13 cellular contexts compared by ENCODE assay signal in genomic region chr5:143979044-143979690, GRCh38.
DNase-seq lines count a peak whose midpoint lies in the region; ATAC-seq, FAIRE-seq and TF ChIP-seq lines count a peak whose summit lies in the region.
"Had no signal": no experiment of that assay in that cellular context is flagged by ENCODE, and none has a peak within 500 bp of the region (broad histone marks: within the 10 kb centered on the region; RNA-seq: fewer than 3 reads in every experiment).

No MANE protein-coding gene starts in this region.

- no peaks in the 10 kb centered on the region for H3K36me3 ChIP-seq in keratinocyte (ENCODE audit: control insufficient read depth in 2 of 2, extremely low read depth in 1 of 2, insufficient read depth in 2 of 2, low read length in 2 of 2)

- dilution Hi-C loops in keratinocyte (cut with MboI; ENCODE audit: extremely low pct_ligation_motif_present, low sequenced_read_pairs): no loop called here

- no peak overlapping the region for H3K4me3 Mint-ChIP-seq in endothelial cell (ENCODE audit: unreplicated experiment)
- H3K4me3 Mint-ChIP-seq: activated CD8-positive, alpha-beta memory T cell treated with anti-CD3 and anti-CD28 coated beads, Interleukin-2, amount 10 ng/mL, durations not matched to agents 7 days and 5 days; CD4-positive, alpha-beta T cell; T-cell had no signal

- H3K4me3 ChIP-seq in keratinocyte (ENCODE audit: control insufficient read depth in 2 of 3, extremely low read depth in 1 of 3, insufficient read depth in 2 of 3, low read depth in 1 of 3, low read length in 3 of 3): no peak overlapping the region

- H3K4me1 Mint-ChIP-seq in endothelial cell (ENCODE audit: unreplicated experiment): no peaks in the 10 kb centered on the region
- H3K4me1 Mint-ChIP-seq: activated CD8-positive, alpha-beta memory T cell treated with anti-CD3 and anti-CD28 coated beads, Interleukin-2, amount 10 ng/mL, durations not matched to agents 7 days and 5 days; T-cell had no signal

- H3K27me3 Mint-ChIP-seq in endothelial cell (ENCODE audit: unreplicated experiment): peaks cover 3% of the 10 kb centered on the region
- H3K27me3 Mint-ChIP-seq: CD4-positive, alpha-beta T cell; T-cell had no signal

- ATAC-seq in GM18867 (IDR thresholded peaks at IDR 0.05; ENCODE audit: unreplicated experiment) (peak; percentile 62), HG03469 (IDR thresholded peaks at IDR 0.05; ENCODE audit: unreplicated experiment) (peak; percentile 65), left ventricle myocardium superior (no peak)
- ATAC-seq: activated CD8-positive, alpha-beta memory T cell treated with anti-CD3 and anti-CD28 coated beads, Interleukin-2, amount 10 ng/mL, durations not matched to agents 7 days and 5 days; T-cell had no signal

- DNase-seq in HCEC 1CT (peak; percentile 53), keratinocyte (ENCODE audit: low read depth, low spot score) (no peak), left ventricle myocardium superior (no peak), posterior cingulate gyrus (no peak), endothelial cell (ENCODE audit: low spot score) (no peak), Ammon's horn (ENCODE audit: low spot score) (no peak)
- DNase-seq: activated CD8-positive, alpha-beta memory T cell treated with anti-CD3 and anti-CD28 coated beads, Interleukin-2, amount 10 ng/mL, durations not matched to agents 7 days and 5 days; CD4-positive, alpha-beta T cell; Karpas-422; NCI-H748 treated with DMSO at 0.1 percent for 48 hours; T-cell had no signal

- intact Hi-C loops in left ventricle myocardium superior (cut with micrococcal nuclease): no loop called here
- intact Hi-C loops in posterior cingulate gyrus (cut with DNase I): no loop called here

- no peak overlapping the region for H3K27ac Mint-ChIP-seq in endothelial cell (ENCODE audit: unreplicated experiment)
- H3K27ac Mint-ChIP-seq: activated CD8-positive, alpha-beta memory T cell treated with anti-CD3 and anti-CD28 coated beads, Interleukin-2, amount 10 ng/mL, durations not matched to agents 7 days and 5 days; CD4-positive, alpha-beta T cell; T-cell had no signal

- no peaks in the 10 kb centered on the region for H3K79me2 ChIP-seq in keratinocyte (ENCODE audit: control insufficient read depth, insufficient read depth, low read length)

- H3K4me2 ChIP-seq in keratinocyte (ENCODE audit: control insufficient read depth, extremely low read depth, insufficient read depth, low read depth, low read length): peak overlapping the region; percentile 29

- no peak overlapping the region for H3K9ac ChIP-seq in keratinocyte (ENCODE audit: control insufficient read depth, extremely low read depth, insufficient read depth, low read length)

- H4K20me1 ChIP-seq in keratinocyte (ENCODE audit: control insufficient read depth, extremely low read depth, insufficient read depth, low read length): no peaks in the 10 kb centered on the region

- no peaks in the 10 kb centered on the region for H3K27me3 ChIP-seq in keratinocyte (ENCODE audit: control insufficient read depth, extremely low read depth, insufficient read depth, low read length)

- peak overlapping the region; percentile 25 for H3K27ac ChIP-seq in keratinocyte (ENCODE audit: control insufficient read depth, insufficient read depth, low read length)

- H3K36me3 Mint-ChIP-seq in endothelial cell (ENCODE audit: low read depth, unreplicated experiment): no peaks in the 10 kb centered on the region
- H3K36me3 Mint-ChIP-seq: activated CD8-positive, alpha-beta memory T cell treated with anti-CD3 and anti-CD28 coated beads, Interleukin-2, amount 10 ng/mL, durations not matched to agents 7 days and 5 days; T-cell had no signal

- no peaks in the 10 kb centered on the region for H3K9me3 Mint-ChIP-seq in endothelial cell (ENCODE audit: unreplicated experiment)
- H3K9me3 Mint-ChIP-seq: CD4-positive, alpha-beta T cell had no signal

- peaks cover 31% of the 10 kb centered on the region for H3K4me1 ChIP-seq in keratinocyte (ENCODE audit: control insufficient read depth, extremely low read depth, insufficient read depth, low read length)

- no peaks in the 10 kb centered on the region for H3K9me1 ChIP-seq in keratinocyte (ENCODE audit: control insufficient read depth, extremely low read depth, insufficient read depth, low read length)

- H2AFZ ChIP-seq in keratinocyte (ENCODE audit: control insufficient read depth, low read length): peak overlapping the region; percentile 66

- TF ChIP-seq CTCF in keratinocyte (optimal IDR thresholded peaks at IDR 0.05 in 1 of 3, IDR thresholded peaks at IDR 0.05 in 1 of 3, conservative IDR thresholded peaks at IDR 0.05 in 1 of 3; ENCODE audit: extremely low read depth in 1 of 3, insufficient read depth in 2 of 3, low read length in 3 of 3): no peak
- no peak for TF ChIP-seq CTCF in endothelial cell (IDR thresholded peaks at IDR 0.05; ENCODE audit: unreplicated experiment)

- FAIRE-seq in keratinocyte (lab: Jason Lieb, UNC): peak; percentile 74

- H3K9me3 ChIP-seq in keratinocyte (ENCODE audit: control insufficient read depth, low read depth, low read length): no peaks in the 10 kb centered on the region
